In the genomic region with DNA sequence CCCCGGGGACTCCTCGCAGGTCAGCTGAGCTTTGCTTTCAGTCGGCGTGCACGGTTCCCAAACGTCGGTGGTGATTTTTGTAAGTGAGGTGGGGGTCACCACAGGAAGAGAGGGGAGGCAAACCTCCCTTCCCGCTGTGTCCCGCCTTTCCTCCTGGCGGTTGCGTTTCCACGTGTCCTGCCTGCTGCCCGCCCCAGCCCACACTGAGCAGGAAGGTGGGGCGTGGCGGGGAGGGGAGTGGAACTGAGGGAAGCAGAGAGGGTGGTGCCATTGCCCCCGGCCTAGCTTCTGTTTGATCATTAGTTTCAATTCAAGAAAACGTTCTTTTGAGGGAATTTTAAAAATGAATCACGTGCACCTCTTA, we compare ENCODE assay signal across 11 cellular contexts. TPM values are rescaled to one million over a fixed set of nuclear protein-coding genes. Genes with fewer than 3 reads are reported as not detected.
DNase-seq lines count a peak whose midpoint lies in the region; ATAC-seq and TF ChIP-seq lines count a peak whose summit lies in the region.
"Had no signal": no experiment of that assay in that cellular context is flagged by ENCODE, and none has a peak within 500 bp of the region (broad histone marks: within the 10 kb centered on the region; RNA-seq: fewer than 3 reads in every experiment).

No MANE protein-coding gene starts in this region.

- H3K4me1 ChIP-seq in CD8-positive, alpha-beta memory T cell (ENCODE audit: insufficient read depth, low read length), result no peaks in the 10 kb centered on the region
- H3K4me1 ChIP-seq in sigmoid colon, result peaks cover 0 to 6% (median 0%) of the 10 kb centered on the region in 4 donors
- H3K4me1 ChIP-seq: neural progenitor cell had no signal

- WGBS in sigmoid colon, 2 donors, result 10 to 44% methylated on average over 18 of the region's 18 CpGs

- H3K4me3 Mint-ChIP-seq in CD8-positive, alpha-beta memory T cell, result peak overlapping the region in 6 of 7 donors; percentile 23 to 55 (median 38)
- peak overlapping the region; percentile 20 for H3K4me3 Mint-ChIP-seq in activated CD8-positive, alpha-beta T cell treated with anti-CD3 and anti-CD28 coated beads for 36 hours
- H3K4me3 Mint-ChIP-seq: activated CD4-positive, alpha-beta T cell treated with anti-CD3 and anti-CD28 coated beads for 36 hours; neural progenitor cell had no signal

- intact Hi-C loops in activated CD8-positive, alpha-beta T cell treated with anti-CD3 and anti-CD28 coated beads for 36 hours (cut with micrococcal nuclease), result no loop called here
- intact Hi-C loops in left ventricle myocardium superior (cut with micrococcal nuclease), result no loop called here
- intact Hi-C loops in sigmoid colon (cut with DNase I), result no loop called here

- no peaks in the 10 kb centered on the region for H3K36me3 ChIP-seq in CD8-positive, alpha-beta memory T cell (ENCODE audit: insufficient read depth, low read length)
- no peaks in the 10 kb centered on the region for H3K36me3 ChIP-seq in sigmoid colon
- H3K36me3 ChIP-seq: neural progenitor cell had no signal

- ATAC-seq in activated CD8-positive, alpha-beta T cell treated with anti-CD3 and anti-CD28 coated beads for 36 hours, result no peak
- ATAC-seq in left ventricle myocardium superior (peak; percentile 37), GM19455 (IDR thresholded peaks at IDR 0.05; ENCODE audit: unreplicated experiment) (no peak), HG02840 (IDR thresholded peaks at IDR 0.05; ENCODE audit: low FRiP score, unreplicated experiment) (no peak)
- ATAC-seq: activated CD4-positive, alpha-beta T cell treated with anti-CD3 and anti-CD28 coated beads for 36 hours had no signal

- CTCF ChIA-PET in CD8-positive, alpha-beta memory T cell (lab: Charles Lee), result no interaction called here
- CTCF ChIA-PET in activated CD8-positive, alpha-beta T cell treated with anti-CD3 and anti-CD28 coated beads for 36 hours (lab: Charles Lee), result no interaction called here

- peaks cover 34 to 68% of the 10 kb centered on the region in 2 donors for H3K27me3 Mint-ChIP-seq in CD8-positive, alpha-beta memory T cell
- peaks cover 39% of the 10 kb centered on the region for H3K27me3 Mint-ChIP-seq in activated CD8-positive, alpha-beta T cell treated with anti-CD3 and anti-CD28 coated beads for 36 hours

- no peak overlapping the region for H3K27ac ChIP-seq in CD8-positive, alpha-beta memory T cell (ENCODE audit: low read depth, low read length)
- H3K27ac ChIP-seq in sigmoid colon, result no peak overlapping the region
- H3K27ac ChIP-seq: neural progenitor cell had no signal

- peaks cover 0 to 3% (median 0%) of the 10 kb centered on the region in 5 donors for H3K9me3 Mint-ChIP-seq in CD8-positive, alpha-beta memory T cell
- no peaks in the 10 kb centered on the region for H3K9me3 Mint-ChIP-seq in activated CD8-positive, alpha-beta T cell treated with anti-CD3 and anti-CD28 coated beads for 36 hours
- H3K9me3 Mint-ChIP-seq: neural progenitor cell had no signal

- no peaks in the 10 kb centered on the region for H3K36me3 Mint-ChIP-seq in CD8-positive, alpha-beta memory T cell
- no peaks in the 10 kb centered on the region for H3K36me3 Mint-ChIP-seq in activated CD8-positive, alpha-beta T cell treated with anti-CD3 and anti-CD28 coated beads for 36 hours (ENCODE audit: low read depth)
- H3K36me3 Mint-ChIP-seq: neural progenitor cell had no signal

- H3K4me1 Mint-ChIP-seq in CD8-positive, alpha-beta memory T cell, result peaks cover 2 to 5% (median 4%) of the 10 kb centered on the region in 3 donors
- peaks cover 3% of the 10 kb centered on the region for H3K4me1 Mint-ChIP-seq in activated CD8-positive, alpha-beta T cell treated with anti-CD3 and anti-CD28 coated beads for 36 hours (ENCODE audit: low read depth)

- TF ChIP-seq CTCF in activated CD8-positive, alpha-beta T cell treated with anti-CD3 and anti-CD28 coated beads for 36 hours (IDR thresholded peaks at IDR 0.05), result no peak
- TF ChIP-seq CTCF in sigmoid colon (IDR thresholded peaks at IDR 0.05), result no peak

- no peak overlapping the region for H3K4me3 ChIP-seq in CD8-positive, alpha-beta memory T cell (ENCODE audit: low read length)
- peak overlapping the region in 3 of 4 donors; percentile 8 to 28 (median 20) for H3K4me3 ChIP-seq in sigmoid colon
- H3K4me3 ChIP-seq: neural progenitor cell had no signal

- peaks cover 10% of the 10 kb centered on the region for H3K27me3 ChIP-seq in CD8-positive, alpha-beta memory T cell (ENCODE audit: insufficient read depth, low read length, poor library complexity, severe bottlenecking)
- peaks cover 0 to 20% (median 5%) of the 10 kb centered on the region in 3 donors for H3K27me3 ChIP-seq in sigmoid colon
- H3K27me3 ChIP-seq: neural progenitor cell had no signal

- H3K9me3 ChIP-seq in CD8-positive, alpha-beta memory T cell (ENCODE audit: low read length), result no peaks in the 10 kb centered on the region
- no peaks in the 10 kb centered on the region for H3K9me3 ChIP-seq in sigmoid colon

- no peak for TF ChIP-seq POLR2A in sigmoid colon (IDR thresholded peaks at IDR 0.05)

- TF ChIP-seq EP300 in sigmoid colon (IDR thresholded peaks at IDR 0.05), result no peak

- POLR2A ChIA-PET in CD8-positive, alpha-beta memory T cell (lab: Charles Lee), result no interaction called here
- POLR2A ChIA-PET in activated CD8-positive, alpha-beta T cell treated with anti-CD3 and anti-CD28 coated beads for 36 hours (lab: Charles Lee), result no interaction called here

- DNase-seq in CD8-positive, alpha-beta memory T cell, result no peak
- DNase-seq in activated CD8-positive, alpha-beta T cell treated with anti-CD3 and anti-CD28 coated beads for 36 hours, result no peak
- DNase-seq in left ventricle myocardium superior (no peak), sigmoid colon (no peak), HT-29 (ENCODE audit: low spot score) (no peak), NCI-H2171 (lab: John Stamatoyannopoulos, UW) (no peak)
- DNase-seq: activated CD4-positive, alpha-beta T cell treated with anti-CD3 and anti-CD28 coated beads for 36 hours; NCI-H1092 had no signal

- H3K27ac Mint-ChIP-seq in CD8-positive, alpha-beta memory T cell, result no peak overlapping the region
- H3K27ac Mint-ChIP-seq in activated CD8-positive, alpha-beta T cell treated with anti-CD3 and anti-CD28 coated beads for 36 hours, result no peak overlapping the region
- H3K27ac Mint-ChIP-seq: activated CD4-positive, alpha-beta T cell treated with anti-CD3 and anti-CD28 coated beads for 36 hours; neural progenitor cell had no signal

RNA-seq across cellular contexts. Expression of gene AFDN, which starts 30.1 kb away (rescaled TPM):
- total RNA-seq in CD8-positive, alpha-beta memory T cell, result 10 to 100 TPM; 19.0 to 21.3 TPM
- 3.5 TPM for polyA plus RNA-seq in CD8-positive, alpha-beta memory T cell
- 10 to 100 TPM; 13.0 to 14.1 TPM for total RNA-seq in activated CD8-positive, alpha-beta T cell treated with anti-CD3 and anti-CD28 coated beads for 36 hours
- total RNA-seq in left ventricle myocardium superior (52.6 TPM), sigmoid colon (100 to 1,000 TPM in 2 of 4 donors, 10 to 100 TPM in 2; 83.6 to 104 (median 95.1) TPM)
- polyA plus RNA-seq in sigmoid colon, result 10 to 100 TPM; 43.2 to 64.5 (median 44.4) TPM
- total RNA-seq in HT-29 (2014; rRNA removed; shearing (Covaris generic)), result 79.8 and 86.5 TPM in 2 replicates
